8 cellular contexts compared by ENCODE assay signal in the genomic region with DNA sequence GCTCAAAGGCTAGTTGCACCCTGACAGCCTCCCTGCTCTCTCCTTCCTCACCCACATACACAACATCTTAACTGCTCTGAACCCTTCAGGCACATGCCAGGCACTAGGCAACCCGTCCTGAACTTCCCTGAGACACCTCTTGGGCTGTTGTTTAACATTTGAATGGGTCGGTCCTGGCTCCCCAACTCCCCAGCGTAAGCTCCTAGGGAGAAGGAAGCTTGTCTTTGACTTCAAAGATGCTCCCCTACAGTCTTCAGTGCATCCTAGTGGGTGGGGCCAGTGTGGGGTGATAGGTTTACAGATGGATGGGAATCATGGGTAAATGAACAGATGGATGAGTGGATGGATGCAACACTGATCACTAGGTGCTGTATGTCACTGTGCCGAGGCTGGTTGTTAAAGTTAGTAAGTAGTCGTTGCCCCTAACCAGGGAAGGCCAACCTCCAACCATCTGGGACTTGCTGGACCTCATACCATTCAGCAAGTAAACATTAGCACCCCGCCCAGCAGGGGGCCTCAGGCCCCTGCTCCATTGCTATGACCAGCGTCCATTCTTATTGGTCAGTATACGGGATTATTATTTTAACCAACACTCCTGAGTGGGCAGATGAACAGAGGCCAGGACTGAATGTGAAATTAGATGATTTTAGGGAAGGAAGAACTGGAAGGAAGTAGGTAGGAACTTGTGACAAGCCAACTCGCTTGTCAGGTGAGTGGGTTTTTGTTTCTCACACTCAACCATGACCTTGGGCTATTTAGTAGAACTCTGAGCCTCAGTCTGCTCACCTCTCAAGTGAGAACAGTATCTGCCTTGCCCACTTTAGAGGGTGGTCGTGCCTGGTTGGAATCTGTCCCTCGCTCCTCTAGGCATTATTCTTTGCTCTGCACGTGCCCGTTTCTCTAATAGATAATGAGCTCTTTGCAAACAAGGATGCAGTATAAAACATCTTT.
A peak's percentile ranks its signal among the peaks of the same experiment; 100 is the strongest.
DNase-seq lines count a peak whose midpoint lies in the region; ATAC-seq and TF ChIP-seq lines count a peak whose summit lies in the region.

No MANE protein-coding gene starts in this region.

- H3K27ac ChIP-seq in right cardiac atrium (ENCODE audit: low read length) (no peak overlapping the region), spleen (no peak overlapping the region), suprapubic skin (no peak overlapping the region)

- no peaks in the 10 kb centered on the region for H3K36me3 Mint-ChIP-seq in activated T-helper 17 cell treated with anti-CD3 and anti-CD28 coated beads, Interleukin-2, amount 50 U/mL, for 72 hours (ENCODE audit: low read depth)

- H3K27me3 ChIP-seq in right cardiac atrium (ENCODE audit: control insufficient read depth, insufficient read depth) (no peaks in the 10 kb centered on the region), spleen (replicated peaks in 1 of 7) (peaks cover 0 to 53% (median 7%) of the 10 kb centered on the region in 7 donors), suprapubic skin (peaks cover under 1% of the 10 kb centered on the region)

- H3K36me3 ChIP-seq in spleen = no peaks in the 10 kb centered on the region
- no peaks in the 10 kb centered on the region for H3K36me3 ChIP-seq in suprapubic skin

- peaks cover 3% of the 10 kb centered on the region for H3K4me1 Mint-ChIP-seq in activated T-helper 17 cell treated with anti-CD3 and anti-CD28 coated beads, Interleukin-2, amount 50 U/mL, for 72 hours

- no peak for TF ChIP-seq POLR2A in spleen (IDR thresholded peaks at IDR 0.05)
- no peak for TF ChIP-seq POLR2A in suprapubic skin (IDR thresholded peaks at IDR 0.05)

- TF ChIP-seq CTCF in spleen (IDR thresholded peaks at IDR 0.05 in 8 of 11, conservative IDR thresholded peaks at IDR 0.05 in 3 of 11) = peak; percentile 34 to 70 (median 62)
- TF ChIP-seq CTCF in suprapubic skin (IDR thresholded peaks at IDR 0.05) = no peak

- no peaks in the 10 kb centered on the region for H3K9me3 Mint-ChIP-seq in activated T-helper 17 cell treated with anti-CD3 and anti-CD28 coated beads, Interleukin-2, amount 50 U/mL, for 72 hours

- 39% methylated on average over 13 of the region's 13 CpGs for WGBS in right cardiac atrium
- 36 to 53% (median 45%) methylated on average over 13 of the region's 13 CpGs for WGBS in spleen, 5 donors
- 64% methylated on average over 13 of the region's 13 CpGs for WGBS in suprapubic skin

- no peak overlapping the region for H3K4me3 Mint-ChIP-seq in activated T-helper 17 cell treated with anti-CD3 and anti-CD28 coated beads, Interleukin-2, amount 50 U/mL, for 72 hours

- DNase-seq in DMS 273 (lab: John Stamatoyannopoulos, UW; ENCODE audit: unreplicated experiment) = peak; percentile 42
- no peak for DNase-seq in DMS 273 treated with DMSO at 0.1 percent for 48 hours (lab: John Stamatoyannopoulos, UW)
- peak; percentile 52 for DNase-seq in HT1080 (ENCODE audit: low read depth)
- DNase-seq in right cardiac atrium = peak; percentile 74 to 91 (median 87)
- no peak for DNase-seq in spleen
- no peak for DNase-seq in suprapubic skin (ENCODE audit: low spot score in 2 of 2)

- TF ChIP-seq EP300 in suprapubic skin (IDR thresholded peaks at IDR 0.05) = no peak

- H3K4me1 ChIP-seq in right cardiac atrium (ENCODE audit: control insufficient read depth, insufficient read depth, low read length) = no peaks in the 10 kb centered on the region
- H3K4me1 ChIP-seq in spleen = peaks cover 0 to 13% (median 1%) of the 10 kb centered on the region in 6 donors
- no peaks in the 10 kb centered on the region for H3K4me1 ChIP-seq in suprapubic skin

- no peak overlapping the region for H3K27ac Mint-ChIP-seq in activated T-helper 17 cell treated with anti-CD3 and anti-CD28 coated beads, Interleukin-2, amount 50 U/mL, for 72 hours

- peak; percentile 70 for ATAC-seq in activated T-helper 17 cell treated with anti-CD3 and anti-CD28 coated beads, Interleukin-2, amount 50 U/mL, for 72 hours (replicated peaks)
- ATAC-seq in right cardiac atrium (peak; percentile 90 to 92), GM21381 (IDR thresholded peaks at IDR 0.05; ENCODE audit: unreplicated experiment) (no peak)

- H3K9me3 ChIP-seq in right cardiac atrium (ENCODE audit: control insufficient read depth, low read length) (no peaks in the 10 kb centered on the region), spleen (no peaks in the 10 kb centered on the region), suprapubic skin (no peaks in the 10 kb centered on the region)

- H3K27me3 Mint-ChIP-seq in activated T-helper 17 cell treated with anti-CD3 and anti-CD28 coated beads, Interleukin-2, amount 50 U/mL, for 72 hours = peaks cover 35% of the 10 kb centered on the region

- H3K4me3 ChIP-seq in right cardiac atrium (ENCODE audit: low read length) (no peak overlapping the region), spleen (no peak overlapping the region), suprapubic skin (no peak overlapping the region)

- intact Hi-C loops in right cardiac atrium (cut with DNase I) = loop anchor here in 3 of 4 donors (2.0 to 10.0 kb wide), 4 partner anchors 129 to 222 kb away; no protein-coding TSS in a partner anchor
- intact Hi-C loops in spleen (cut with DNase I; ENCODE audit: low total_unique reads) = loop anchor here (5.0 kb wide), 2 partner anchors 114 to 129 kb away; no protein-coding TSS in a partner anchor

Comparison
In these comparisons a context has a peak if more than half of its experiments do, and no peak if none do; other contexts are left out.
1. DNase-seq: peak in DMS 273 (single experiment), HT1080 (single experiment) and right cardiac atrium (3 of 3); none in DMS 273 treated with DMSO at 0.1 percent for 48 hours (single experiment), spleen (single experiment) and suprapubic skin (0 of 2).
2. CTCF ChIP-seq: peak in spleen (11 of 11); none in suprapubic skin (0 of 2).